In genomic region chr11:43944761-43945311, GRCh38 we compare ENCODE assay signal across 8 cellular contexts. TPM values are rescaled to one million over a fixed set of nuclear protein-coding genes. Genes with fewer than 3 reads are reported as not detected.
DNase-seq lines count a peak whose midpoint lies in the region; ATAC-seq and TF ChIP-seq lines count a peak whose summit lies in the region.

No MANE protein-coding gene starts in this region.

- H3K4me1 ChIP-seq in muscle layer of colon (ENCODE audit: insufficient read depth, low read length), result peaks cover 9% of the 10 kb centered on the region

- no peak overlapping the region for H3K27ac ChIP-seq in muscle layer of colon (ENCODE audit: low read depth, low read length)

- in situ Hi-C loops in ACHN (cut with HindIII; ENCODE audit: low pct_ligation_motif_present, low pct_unique_long_range_greater_than_20kb, low sequenced_read_pairs), result no loop called here

- H3K36me3 Mint-ChIP-seq in endothelial cell (ENCODE audit: low read depth, unreplicated experiment), result peaks cover 3% of the 10 kb centered on the region
- H3K36me3 Mint-ChIP-seq in stimulated activated effector memory CD8-positive, alpha-beta T cell treated with anti-CD3 and anti-CD28 coated beads, Interleukin-12 subunit alpha, Interleukin-12 subunit beta, amount 100 ng/mL, for 72 hours, result peaks cover 11% of the 10 kb centered on the region

- no peak overlapping the region for H3K9ac ChIP-seq in muscle layer of colon (ENCODE audit: low read length)

- peaks cover 8% of the 10 kb centered on the region for H3K4me1 Mint-ChIP-seq in endothelial cell (ENCODE audit: unreplicated experiment)
- peaks cover 22% of the 10 kb centered on the region for H3K4me1 Mint-ChIP-seq in stimulated activated effector memory CD8-positive, alpha-beta T cell treated with anti-CD3 and anti-CD28 coated beads, Interleukin-12 subunit alpha, Interleukin-12 subunit beta, amount 100 ng/mL, for 72 hours

- H3K9me3 Mint-ChIP-seq in endothelial cell (ENCODE audit: unreplicated experiment), result no peaks in the 10 kb centered on the region
- H3K9me3 Mint-ChIP-seq in stimulated activated effector memory CD8-positive, alpha-beta T cell treated with anti-CD3 and anti-CD28 coated beads, Interleukin-12 subunit alpha, Interleukin-12 subunit beta, amount 100 ng/mL, for 72 hours, result no peaks in the 10 kb centered on the region

- peak; percentile 81 for TF ChIP-seq CTCF in endothelial cell (IDR thresholded peaks at IDR 0.05; ENCODE audit: unreplicated experiment)

- no peaks in the 10 kb centered on the region for H3K36me3 ChIP-seq in muscle layer of colon (ENCODE audit: insufficient read depth, low read length)

- no peak overlapping the region for H3K4me3 Mint-ChIP-seq in endothelial cell (ENCODE audit: unreplicated experiment)
- peak overlapping the region; percentile 87 for H3K4me3 Mint-ChIP-seq in stimulated activated effector memory CD8-positive, alpha-beta T cell treated with anti-CD3 and anti-CD28 coated beads, Interleukin-12 subunit alpha, Interleukin-12 subunit beta, amount 100 ng/mL, for 72 hours

- H3K27ac Mint-ChIP-seq in endothelial cell (ENCODE audit: unreplicated experiment), result no peak overlapping the region
- no peak overlapping the region for H3K27ac Mint-ChIP-seq in stimulated activated effector memory CD8-positive, alpha-beta T cell treated with anti-CD3 and anti-CD28 coated beads, Interleukin-12 subunit alpha, Interleukin-12 subunit beta, amount 100 ng/mL, for 72 hours

- peaks cover 28% of the 10 kb centered on the region for H3K27me3 Mint-ChIP-seq in endothelial cell (ENCODE audit: unreplicated experiment)

- H3K9me3 ChIP-seq in muscle layer of colon (ENCODE audit: low read length), result no peaks in the 10 kb centered on the region

- DNase-seq in ACHN, result peak; percentile 40
- DNase-seq in NCI-H226, result peak; percentile 41
- DNase-seq in activated CD8-positive, alpha-beta memory T cell treated with anti-CD3 and anti-CD28 coated beads for 48 hours (ENCODE audit: low read depth in 2 of 3, low spot score in 2 of 3), result peak; percentile 38 to 82 (median 81)
- peak; percentile 72 for DNase-seq in endothelial cell (ENCODE audit: low spot score)
- DNase-seq in stimulated activated effector memory CD8-positive, alpha-beta T cell treated with anti-CD3 and anti-CD28 coated beads, Interleukin-12 subunit alpha, Interleukin-12 subunit beta, amount 100 ng/mL, for 72 hours (ENCODE audit: low spot score in 2 of 2), result peak; percentile 66 to 89

- peak overlapping the region; percentile 61 to 68 for H3K4me3 ChIP-seq in muscle layer of colon (ENCODE audit: low read depth in 1 of 2, low read length in 2 of 2)

- peak; percentile 34 for ATAC-seq in GM18868 (IDR thresholded peaks at IDR 0.05; ENCODE audit: unreplicated experiment)
- peak; percentile 53 for ATAC-seq in stimulated activated effector memory CD8-positive, alpha-beta T cell treated with anti-CD3 and anti-CD28 coated beads, Interleukin-12 subunit alpha, Interleukin-12 subunit beta, amount 100 ng/mL, for 72 hours
- no peak for ATAC-seq in HG03354 (IDR thresholded peaks at IDR 0.05; ENCODE audit: poor library complexity, severe bottlenecking, unreplicated experiment)

- peaks cover 18 to 25% of the 10 kb centered on the region in 2 donors for H3K27me3 ChIP-seq in muscle layer of colon (ENCODE audit: control insufficient read depth in 1 of 2, insufficient read depth in 2 of 2, low read length in 2 of 2)

RNA-seq across cellular contexts. Expression of gene C11orf96, which starts 2.4 kb away (rescaled TPM):
- total RNA-seq in endothelial cell (ENCODE audit: unreplicated experiment), result 0.15 TPM
